25 cellular contexts compared by ENCODE assay signal in the genomic region with DNA sequence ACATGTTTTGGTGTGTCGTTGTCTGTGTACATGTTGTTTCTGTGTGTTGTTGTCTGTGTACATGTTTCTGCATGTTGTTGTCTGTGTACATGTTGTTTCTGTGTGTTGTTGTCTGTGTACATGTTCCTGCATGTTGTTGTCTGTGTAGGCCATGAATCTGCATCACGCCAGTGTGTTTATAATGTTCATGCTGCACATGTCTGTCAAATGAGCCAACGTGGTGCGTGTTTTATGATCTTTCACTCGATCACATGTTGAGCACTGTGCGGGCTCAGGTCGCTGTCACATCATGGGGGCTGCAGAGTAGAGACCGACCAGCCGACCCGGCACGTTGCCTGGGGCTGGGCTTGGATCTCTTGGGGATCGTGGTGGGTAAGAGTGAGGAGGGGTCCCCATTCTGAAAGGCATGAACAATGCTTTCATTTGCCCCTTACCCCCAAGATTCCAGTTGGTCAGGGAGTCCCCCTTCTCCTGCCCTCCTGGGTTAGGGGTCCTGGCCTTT. TPM values are rescaled to one million over a fixed set of nuclear protein-coding genes. Genes with fewer than 3 reads are reported as not detected.
DNase-seq lines count a peak whose midpoint lies in the region; ATAC-seq, FAIRE-seq and TF ChIP-seq lines count a peak whose summit lies in the region.
"Had no signal": no experiment of that assay in that cellular context is flagged by ENCODE, and none has a peak within 500 bp of the region (broad histone marks: within the 10 kb centered on the region; RNA-seq: fewer than 3 reads in every experiment).

No MANE protein-coding gene starts in this region.

- H3K4me1 Mint-ChIP-seq in GM23338: peaks cover 8% of the 10 kb centered on the region
- H3K4me1 Mint-ChIP-seq in stimulated activated effector memory CD8-positive, alpha-beta T cell treated with anti-CD3 and anti-CD28 coated beads, Interleukin-12 subunit alpha, Interleukin-12 subunit beta, amount 100 ng/mL, for 72 hours: peaks cover 34% of the 10 kb centered on the region
- H3K4me1 Mint-ChIP-seq in endodermal cell: peaks cover 3% of the 10 kb centered on the region

- no peaks in the 10 kb centered on the region for H3F3A ChIP-seq in GM23338 (replicated peaks; ENCODE audit: low read depth)

- H3K79me2 ChIP-seq in GM23338 (replicated peaks; ENCODE audit: insufficient read depth): no peaks in the 10 kb centered on the region
- no peaks in the 10 kb centered on the region for H3K79me2 ChIP-seq in GM12878 (ENCODE audit: control insufficient read depth, insufficient read depth, low read length)

- CTCF ChIA-PET in GM12878 (lab: Yijun Ruan, JAX): interaction anchor here (1.4 to 2.6 kb wide), 6 partner anchors 36 to 206 kb away, joined by 3 to 41 read pairs (median 13); no protein-coding TSS in a partner anchor

- H3K9me3 Mint-ChIP-seq in GM23338 (peaks cover under 1% of the 10 kb centered on the region; the same call in 1 of the 3 replicates), endodermal cell (peaks cover 2% of the 10 kb centered on the region)
- no peaks in the 10 kb centered on the region for H3K9me3 Mint-ChIP-seq in stimulated activated effector memory CD8-positive, alpha-beta T cell treated with anti-CD3 and anti-CD28 coated beads, Interleukin-12 subunit alpha, Interleukin-12 subunit beta, amount 100 ng/mL, for 72 hours
- H3K9me3 Mint-ChIP-seq: CD4-positive, alpha-beta memory T cell had no signal

- in situ Hi-C loops in GM12878 (cut with MboI): loop anchor here (5.0 to 10.0 kb wide), 3 partner anchors 114 to 311 kb away; partner anchors contain the start of gene ADRM1

- H3K9ac ChIP-seq in GM12878 (ENCODE audit: control insufficient read depth, insufficient read depth, low read length): no peak overlapping the region
- H3K9ac ChIP-seq in endodermal cell (ENCODE audit: extremely low read depth, low read length, poor library complexity, severe bottlenecking): no peak overlapping the region
- H3K9ac ChIP-seq: GM23248 had no signal

- no peaks in the 10 kb centered on the region for H3K9me2 ChIP-seq in GM23338 (ENCODE audit: insufficient read depth)

- H3K4me2 ChIP-seq in GM23338 (no peak overlapping the region), GM12878 (ENCODE audit: control insufficient read depth, insufficient read depth) (no peak overlapping the region)

- H2AFZ ChIP-seq in GM23338 (no peak overlapping the region), GM12878 (ENCODE audit: control insufficient read depth, low read depth, low read length) (no peak overlapping the region)
- H2AFZ ChIP-seq: GM23248 had no signal

- 94% methylated on average over 12 of the region's 12 CpGs for WGBS in right cardiac atrium
- WGBS in GM12878 (ENCODE audit: insufficient coverage, insufficient replicate concordance, low lambda C conversion rate, missing lambda C conversion rate): 89% methylated on average over 12 of the region's 12 CpGs
- 94 to 98% methylated on average over 9 to 12 of the region's 12 CpGs for WGBS in endodermal cell (ENCODE audit: insufficient coverage in 1 of 2, insufficient read length in 1 of 2), 2 experiments

- H3K4me3 ChIP-seq in right cardiac atrium (ENCODE audit: low read length) (no peak overlapping the region), GM23338 (no peak overlapping the region), GM12878 (no peak overlapping the region), endodermal cell (ENCODE audit: low read length) (no peak overlapping the region)
- H3K4me3 ChIP-seq: GM23248, K562, MG63, SK-N-MC had no signal

- H3K36me3 ChIP-seq in GM23338 (ENCODE audit: insufficient read depth) (no peaks in the 10 kb centered on the region), GM12878 (ENCODE audit: control insufficient read depth in 2 of 2, insufficient read depth in 2 of 2, low read length in 1 of 2) (no peaks in the 10 kb centered on the region), endodermal cell (ENCODE audit: control insufficient read depth, insufficient read depth, low read length) (no peaks in the 10 kb centered on the region)
- H3K36me3 ChIP-seq: MG63 had no signal

- H3K27ac Mint-ChIP-seq in GM23338: no peak overlapping the region
- H3K27ac Mint-ChIP-seq in stimulated activated effector memory CD8-positive, alpha-beta T cell treated with anti-CD3 and anti-CD28 coated beads, Interleukin-12 subunit alpha, Interleukin-12 subunit beta, amount 100 ng/mL, for 72 hours: peak overlapping the region; percentile 13
- H3K27ac Mint-ChIP-seq in endodermal cell: no peak overlapping the region

- H3K27me3 ChIP-seq in right cardiac atrium (ENCODE audit: control insufficient read depth, insufficient read depth): no peaks in the 10 kb centered on the region
- H3K27me3 ChIP-seq in GM23338 (ENCODE audit: insufficient read depth): no peaks in the 10 kb centered on the region
- H3K27me3 ChIP-seq in GM12878 (replicated peaks in 1 of 2; ENCODE audit: control insufficient read depth in 2 of 2, insufficient read depth in 2 of 2, low read length in 1 of 2): no peaks in the 10 kb centered on the region; a peak in 2 of 4 replicates
- no peaks in the 10 kb centered on the region for H3K27me3 ChIP-seq in endodermal cell (ENCODE audit: control insufficient read depth, insufficient read depth, low read length, poor library complexity, severe bottlenecking)
- H3K27me3 ChIP-seq: MG63 had no signal

- intact Hi-C loops in right cardiac atrium (cut with DNase I): loop anchor here (5.0 to 10.0 kb wide), 5 partner anchors 111 to 211 kb away; partner anchors contain the start of gene CABLES2 (in 1 of the 4)
- intact Hi-C loops in left ventricle myocardium superior (cut with micrococcal nuclease): no loop called here
- intact Hi-C loops in GM12878 (cut with micrococcal nuclease; ENCODE audit: unreplicated experiment): loop anchor here (5.0 to 10.0 kb wide), 2 partner anchors 231 to 314 kb away; partner anchors contain the start of genes ADRM1 and RPS21

- H4K20me1 ChIP-seq in GM23338 (replicated peaks; ENCODE audit: insufficient read depth) (no peaks in the 10 kb centered on the region), GM12878 (ENCODE audit: control insufficient read depth, insufficient read depth) (no peaks in the 10 kb centered on the region)

- H3K4me3 Mint-ChIP-seq in GM23338 (no peak overlapping the region), endodermal cell (no peak overlapping the region)
- no peak overlapping the region for H3K4me3 Mint-ChIP-seq in stimulated activated effector memory CD8-positive, alpha-beta T cell treated with anti-CD3 and anti-CD28 coated beads, Interleukin-12 subunit alpha, Interleukin-12 subunit beta, amount 100 ng/mL, for 72 hours
- H3K4me3 Mint-ChIP-seq: CD4-positive, alpha-beta memory T cell had no signal

- H3K36me3 Mint-ChIP-seq in GM23338 (ENCODE audit: low read depth): no peaks in the 10 kb centered on the region
- peaks cover 5% of the 10 kb centered on the region for H3K36me3 Mint-ChIP-seq in stimulated activated effector memory CD8-positive, alpha-beta T cell treated with anti-CD3 and anti-CD28 coated beads, Interleukin-12 subunit alpha, Interleukin-12 subunit beta, amount 100 ng/mL, for 72 hours
- H3K36me3 Mint-ChIP-seq in endodermal cell (ENCODE audit: low read depth): no peaks in the 10 kb centered on the region
- H3K36me3 Mint-ChIP-seq: CD4-positive, alpha-beta memory T cell had no signal

- BruUV-seq in GM12878 (replicated peaks; lab: Mats Ljungman, UMichigan): no TSS peak

- DNase-seq in right cardiac atrium: peak in 2 of 3 donors; percentile 33 to 45
- no peak for DNase-seq in left ventricle myocardium superior
- no peak for DNase-seq in GM23338 (ENCODE audit: low spot score)
- DNase-seq in GM12878 (ENCODE audit: low read depth, low spot score): no peak
- DNase-seq in stimulated activated effector memory CD8-positive, alpha-beta T cell treated with anti-CD3 and anti-CD28 coated beads, Interleukin-12 subunit alpha, Interleukin-12 subunit beta, amount 100 ng/mL, for 72 hours (ENCODE audit: low spot score in 2 of 2): no peak
- DNase-seq in HUDEP-2 (lab: John Stamatoyannopoulos, UW; ENCODE audit: unreplicated experiment in 76 of 76): no peak
- no peak for DNase-seq in NCI-H524 treated with DMSO at 0.1 percent for 48 hours (lab: John Stamatoyannopoulos, UW)
- no peak for DNase-seq in endodermal cell
- DNase-seq: Caco-2; CD4-positive, alpha-beta memory T cell; DMS 273 treated with DMSO at 0.1 percent for 48 hours; DMS79 treated with DMSO at 0.1 percent for 48 hours; GM23248; MG63; NCI-H1417; NCI-H1694 treated with DMSO at 0.1 percent for 48 hours; NCI-H2081 treated with DMSO at 0.1 percent for 48 hours; NCI-H2171 treated with DMSO at 0.1 percent for 48 hours; NCI-H446; NCI-H526 treated with DMSO at 0.1 percent for 48 hours; OCI-M1; SHP77 had no signal

- no peak for TF ChIP-seq CTCF in GM23338 (conservative IDR thresholded peaks at IDR 0.05; ENCODE audit: low read depth in 2 of 2)
- TF ChIP-seq CTCF in GM12878 (IDR thresholded peaks at IDR 0.05 in 2 of 3, conservative IDR thresholded peaks at IDR 0.05 in 1 of 3; ENCODE audit: control insufficient read depth in 2 of 3, extremely low read depth in 1 of 3, insufficient read depth in 1 of 3, low read depth in 3 of 3, low read length in 3 of 3): no peak
- TF ChIP-seq CTCF in endodermal cell (conservative IDR thresholded peaks at IDR 0.05): no peak

- TF ChIP-seq POLR2A in GM12878 (IDR thresholded peaks at IDR 0.05; ENCODE audit: low read depth, low read length): no peak

- RAD21 ChIA-PET in GM12878 (lab: Charles Lee; ENCODE audit: unreplicated experiment): interaction anchor here (0.9 to 3.9 kb wide), 3 partner anchors 38 to 178 kb away, joined by 3 to 33 read pairs (median 3); no protein-coding TSS in a partner anchor

- H3K4me1 ChIP-seq in right cardiac atrium (ENCODE audit: control insufficient read depth, insufficient read depth, low read length) (no peaks in the 10 kb centered on the region), GM23338 (ENCODE audit: insufficient read depth) (no peaks in the 10 kb centered on the region; the same call in 1 of the 2 replicates), GM12878 (ENCODE audit: control insufficient read depth, insufficient read depth, low read length) (peaks cover 28% of the 10 kb centered on the region), endodermal cell (ENCODE audit: control insufficient read depth, insufficient read depth, low read length) (no peaks in the 10 kb centered on the region)

- POLR2A ChIA-PET in GM12878 (lab: Charles Lee): interaction anchor here (1.6 kb wide), 1 partner anchor 114 kb away, joined by 5 read pairs; no protein-coding TSS in a partner anchor

- peak; percentile 69 for FAIRE-seq in GM12878 (lab: Jason Lieb, UNC)
- FAIRE-seq: GM18507, K562 had no signal

- TF ChIP-seq RAD21 in GM12878 (IDR thresholded peaks at IDR 0.05; ENCODE audit: insufficient read depth, low read depth, low read length): no peak

- no peaks in the 10 kb centered on the region for H3K9me3 ChIP-seq in right cardiac atrium (ENCODE audit: control insufficient read depth, low read length)
- no peaks in the 10 kb centered on the region; the same call in 2 of the 3 replicates for H3K9me3 ChIP-seq in GM12878 (replicated peaks; ENCODE audit: control insufficient read depth, insufficient read depth, low read length)
- H3K9me3 ChIP-seq in endodermal cell (ENCODE audit: control insufficient read depth, low read length): no peaks in the 10 kb centered on the region
- H3K9me3 ChIP-seq: MG63 had no signal

- TF ChIP-seq EP300 in GM12878 (IDR thresholded peaks at IDR 0.05; ENCODE audit: borderline replicate concordance in 1 of 2, control insufficient read depth in 1 of 2, low read depth in 2 of 2, low read length in 2 of 2): no peak

- SMC1A ChIA-PET in GM12878 (lab: Charles Lee; ENCODE audit: uncharacterized antibody, unreplicated experiment): interaction anchor here (1.5 kb wide), 1 partner anchor 175 kb away, joined by 5 read pairs; no protein-coding TSS in a partner anchor

- peaks cover 4% of the 10 kb centered on the region for H3K27me3 Mint-ChIP-seq in GM23338 (ENCODE audit: insufficient read depth, low read depth, poor library complexity)
- no peaks in the 10 kb centered on the region for H3K27me3 Mint-ChIP-seq in endodermal cell (ENCODE audit: insufficient read depth)

- H3K27ac ChIP-seq in right cardiac atrium (ENCODE audit: low read length) (no peak overlapping the region), GM23338 (ENCODE audit: low read depth) (0 out of 2 replicates have a peak overlapping the region, but pooled peaks have one; percentile 32), GM12878 (ENCODE audit: control insufficient read depth, insufficient read depth) (no peak overlapping the region), endodermal cell (ENCODE audit: low read depth, low read length) (no peak overlapping the region)
- H3K27ac ChIP-seq: GM23248, SK-N-MC had no signal

- ATAC-seq in right cardiac atrium: no peak
- no peak for ATAC-seq in left ventricle myocardium superior
- ATAC-seq in GM23338: no peak
- no peak for ATAC-seq in GM12878
- no peak for ATAC-seq in stimulated activated effector memory CD8-positive, alpha-beta T cell treated with anti-CD3 and anti-CD28 coated beads, Interleukin-12 subunit alpha, Interleukin-12 subunit beta, amount 100 ng/mL, for 72 hours

RNA-seq across cellular contexts. Expression of gene SLCO4A1, which starts 26.5 kb away (rescaled TPM):
- 1 to 10 TPM; 4.1 to 8.4 (median 5.3) TPM for total RNA-seq in right cardiac atrium
- polyA plus RNA-seq in right cardiac atrium: 15.5 TPM
- 9.4 TPM for total RNA-seq in left ventricle myocardium superior
- total RNA-seq in GM23338 (2014; rRNA removed; shearing (Covaris generic)): 38.3 and 41.6 TPM in 2 replicates
- polyA plus RNA-seq in GM23338 (2016; fragmentation: Nextera tagmentation; extraction: Ambion mirVana): 27.2 and 28.5 TPM in 2 replicates
- 46.8 and 53.3 TPM in 2 replicates for total RNA-seq in GM12878 (2013; cell fraction: nucleolus; rRNA removed)
- 11.2 and 16.4 TPM in 2 replicates for total RNA-seq in GM12878 (2014; rRNA removed)
- 6.0 and 7.0 TPM in 2 replicates for total RNA-seq in GM12878 (2014; rRNA removed; fragmentation: Illumina TruSeq; extraction: Trizol)
- 13.3 and 16.1 TPM in 2 replicates for total RNA-seq in GM12878 (2021)
- polyA plus RNA-seq in GM12878 (2011; ENCODE audit: low read depth): 2.4 TPM
- polyA plus RNA-seq in GM12878 (2011; rRNA removed): 6.2 and 9.1 TPM in 2 replicates
- polyA plus RNA-seq in GM12878 (2011; cell fraction: cytosol; rRNA removed): 9.4 and 11.8 TPM in 2 replicates
- 55.2 and 56.1 TPM in 2 replicates for polyA plus RNA-seq in GM12878 (2011; cell fraction: nucleus; rRNA removed)
- 9.1 and 10.6 TPM in 2 replicates for polyA plus RNA-seq in GM12878 (2012)
- polyA plus RNA-seq in GM12878 (2014; fragmentation: Illumina TruSeq; extraction: Trizol): 1.6 and 6.3 TPM in 2 replicates
- 1 to 10 TPM; 2.1 to 4.7 TPM for polyA plus RNA-seq in GM12878 (2014; fragmentation: Nextera tagmentation; extraction: Ambion mirVana)
- polyA plus RNA-seq in GM12878 (2014; rRNA removed): 15.0 and 17.6 TPM in 2 replicates
- polyA plus RNA-seq in GM12878 (2016; fragmentation: Nextera tagmentation; extraction: Ambion mirVana): 10 to 100 TPM; 28.4 to 30.7 TPM
- 5.0 and 6.0 TPM in 2 replicates for polyA minus RNA-seq in GM12878 (2011; rRNA and poly(A)+ RNA removed)
- 6.0 and 8.6 TPM in 2 replicates for polyA minus RNA-seq in GM12878 (2011; cell fraction: cytosol; rRNA and poly(A)+ RNA removed)
- 9.8 and 12.8 TPM in 2 replicates for polyA minus RNA-seq in GM12878 (2011; cell fraction: nucleus; rRNA and poly(A)+ RNA removed)
- 1 to 10 TPM; 2.9 to 5.0 TPM for total RNA-seq in endodermal cell
- 2.0 TPM for polyA plus RNA-seq in endodermal cell (2013, experiment 1 of 2)
- polyA plus RNA-seq in endodermal cell (2013, experiment 2 of 2): 1.7 TPM

Comparison
In these comparisons a context has a peak if more than half of its experiments do, and no peak if none do; other contexts are left out.
1. DNase-seq: peak in right cardiac atrium (2 of 3); none in left ventricle myocardium superior (single experiment), GM23338 (single experiment), GM12878 (single experiment), stimulated activated effector memory CD8-positive, alpha-beta T cell treated with anti-CD3 and anti-CD28 coated beads, Interleukin-12 subunit alpha, Interleukin-12 subunit beta, amount 100 ng/mL, for 72 hours (0 of 2), HUDEP-2 (0 of 76), NCI-H524 treated with DMSO at 0.1 percent for 48 hours (single experiment) and endodermal cell (single experiment).